Comparison of ENCODE assay signal across 19 cellular contexts in the genomic region with DNA sequence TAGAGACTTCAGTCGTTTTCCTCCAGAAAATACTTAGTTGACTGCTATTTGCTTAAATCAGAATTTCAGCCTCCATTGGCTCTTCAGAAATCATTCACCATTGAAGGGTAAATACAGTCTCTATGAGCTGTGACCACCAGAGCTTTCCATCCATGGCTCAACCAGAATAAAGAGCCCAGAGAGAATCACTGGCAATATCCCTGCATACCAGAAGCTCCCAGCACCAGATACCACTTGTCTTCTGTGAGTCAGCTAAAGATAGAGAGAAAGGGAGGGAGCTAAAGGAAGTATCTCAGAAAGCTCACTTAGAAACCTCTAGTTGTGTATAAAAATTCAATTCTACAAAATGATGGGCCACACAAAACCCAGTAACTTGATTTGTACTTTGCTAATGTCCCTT.
DNase-seq lines count a peak whose midpoint lies in the region; ATAC-seq and TF ChIP-seq lines count a peak whose summit lies in the region.
"Had no signal": no experiment of that assay in that cellular context is flagged by ENCODE, and none has a peak within 500 bp of the region (broad histone marks: within the 10 kb centered on the region; RNA-seq: fewer than 3 reads in every experiment).

No MANE protein-coding gene starts in this region.

- H3K27ac ChIP-seq in lower lobe of right lung, result no peak overlapping the region
- H3K27ac ChIP-seq: skin epidermis had no signal

- intact Hi-C loops in lower lobe of right lung (cut with DNase I), result no loop called here

- H3K27me3 ChIP-seq in lower lobe of right lung (ENCODE audit: low read depth), result no peaks in the 10 kb centered on the region

- TF ChIP-seq CTCF in foreskin fibroblast (IDR thresholded peaks at IDR 0.05; ENCODE audit: low read depth, low read length), result no peak
- no peak for TF ChIP-seq CTCF in lower lobe of right lung (IDR thresholded peaks at IDR 0.05)

- no peaks in the 10 kb centered on the region for H3K4me1 ChIP-seq in lower lobe of right lung

- H3K4me3 ChIP-seq in foreskin fibroblast (ENCODE audit: low read depth in 1 of 2, low read length in 2 of 2) (no peak overlapping the region), lower lobe of right lung (no peak overlapping the region)
- H3K4me3 ChIP-seq: skin epidermis had no signal

- peak; percentile 83 for ATAC-seq in SK-N-SH treated with all-trans-retinoic acid at 6 μM for 48 hours
- ATAC-seq in GM21515 (IDR thresholded peaks at IDR 0.05; ENCODE audit: unreplicated experiment), result no peak
- no peak for ATAC-seq in lower lobe of right lung
- ATAC-seq: HepG2; natural killer cell treated with Interleukin-12 subunit alpha and Interleukin-12 subunit beta and Interleukin-15 and Interleukin-18, amount 100 ng/mL, for 72 hours had no signal

- no peaks in the 10 kb centered on the region for H3K36me3 ChIP-seq in lower lobe of right lung

- DNase-seq in EL, result peak; percentile 27
- DNase-seq in foreskin fibroblast, result peak; percentile 8 to 44
- DNase-seq in renal cortical epithelial cell (ENCODE audit: low read depth), result peak; percentile 6
- no peak for DNase-seq in NCI-H748 (lab: John Stamatoyannopoulos, UW; ENCODE audit: unreplicated experiment)
- no peak for DNase-seq in GM19238 (ENCODE audit: insufficient read length, low spot score)
- no peak for DNase-seq in lower lobe of right lung
- DNase-seq: CD8-positive, alpha-beta memory T cell; dermis blood vessel endothelial cell; foreskin melanocyte; NCI-H1417 treated with DMSO at 0.1 percent for 48 hours; NCI-H524 treated with DMSO at 0.1 percent for 48 hours; stimulated activated CD4-positive, alpha-beta T cell treated with anti-CD3 and anti-CD28 coated beads, Interleukin-2, amount 100 ng/mL, for 48 hours; stimulated activated naive CD4-positive, alpha-beta T cell treated with Interleukin-2 at 50 U/mL for 16 hours; SW 1271 had no signal

- no peaks in the 10 kb centered on the region for H3K9me3 ChIP-seq in lower lobe of right lung

TF ChIP-seq in SK-N-SH treated with all-trans-retinoic acid at 6 μM for 48 hours, 23 proteins besides CTCF, POLR2A, EP300 and RAD21:
- no peak for TF ChIP-seq ESRRG (CRISPR knock-in tag; IDR thresholded peaks at IDR 0.05)
- no peak for TF ChIP-seq ISL1 (CRISPR knock-in tag; IDR thresholded peaks at IDR 0.05)
- TF ChIP-seq SNAI2 (CRISPR knock-in tag; IDR thresholded peaks at IDR 0.05), result peak; percentile 85
- TF ChIP-seq, protein P1, sequence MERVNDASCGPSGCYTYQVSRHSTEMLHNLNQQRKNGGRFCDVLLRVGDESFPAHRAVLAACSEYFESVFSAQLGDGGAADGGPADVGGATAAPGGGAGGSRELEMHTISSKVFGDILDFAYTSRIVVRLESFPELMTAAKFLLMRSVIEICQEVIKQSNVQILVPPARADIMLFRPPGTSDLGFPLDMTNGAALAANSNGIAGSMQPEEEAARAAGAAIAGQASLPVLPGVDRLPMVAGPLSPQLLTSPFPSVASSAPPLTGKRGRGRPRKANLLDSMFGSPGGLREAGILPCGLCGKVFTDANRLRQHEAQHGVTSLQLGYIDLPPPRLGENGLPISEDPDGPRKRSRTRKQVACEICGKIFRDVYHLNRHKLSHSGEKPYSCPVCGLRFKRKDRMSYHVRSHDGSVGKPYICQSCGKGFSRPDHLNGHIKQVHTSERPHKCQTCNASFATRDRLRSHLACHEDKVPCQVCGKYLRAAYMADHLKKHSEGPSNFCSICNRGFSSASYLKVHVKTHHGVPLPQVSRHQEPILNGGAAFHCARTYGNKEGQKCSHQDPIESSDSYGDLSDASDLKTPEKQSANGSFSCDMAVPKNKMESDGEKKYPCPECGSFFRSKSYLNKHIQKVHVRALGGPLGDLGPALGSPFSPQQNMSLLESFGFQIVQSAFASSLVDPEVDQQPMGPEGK (CRISPR knock-in tag; IDR thresholded peaks at IDR 0.05; ENCODE audit: borderline replicate concordance), result no peak
- TF ChIP-seq, protein P2, sequence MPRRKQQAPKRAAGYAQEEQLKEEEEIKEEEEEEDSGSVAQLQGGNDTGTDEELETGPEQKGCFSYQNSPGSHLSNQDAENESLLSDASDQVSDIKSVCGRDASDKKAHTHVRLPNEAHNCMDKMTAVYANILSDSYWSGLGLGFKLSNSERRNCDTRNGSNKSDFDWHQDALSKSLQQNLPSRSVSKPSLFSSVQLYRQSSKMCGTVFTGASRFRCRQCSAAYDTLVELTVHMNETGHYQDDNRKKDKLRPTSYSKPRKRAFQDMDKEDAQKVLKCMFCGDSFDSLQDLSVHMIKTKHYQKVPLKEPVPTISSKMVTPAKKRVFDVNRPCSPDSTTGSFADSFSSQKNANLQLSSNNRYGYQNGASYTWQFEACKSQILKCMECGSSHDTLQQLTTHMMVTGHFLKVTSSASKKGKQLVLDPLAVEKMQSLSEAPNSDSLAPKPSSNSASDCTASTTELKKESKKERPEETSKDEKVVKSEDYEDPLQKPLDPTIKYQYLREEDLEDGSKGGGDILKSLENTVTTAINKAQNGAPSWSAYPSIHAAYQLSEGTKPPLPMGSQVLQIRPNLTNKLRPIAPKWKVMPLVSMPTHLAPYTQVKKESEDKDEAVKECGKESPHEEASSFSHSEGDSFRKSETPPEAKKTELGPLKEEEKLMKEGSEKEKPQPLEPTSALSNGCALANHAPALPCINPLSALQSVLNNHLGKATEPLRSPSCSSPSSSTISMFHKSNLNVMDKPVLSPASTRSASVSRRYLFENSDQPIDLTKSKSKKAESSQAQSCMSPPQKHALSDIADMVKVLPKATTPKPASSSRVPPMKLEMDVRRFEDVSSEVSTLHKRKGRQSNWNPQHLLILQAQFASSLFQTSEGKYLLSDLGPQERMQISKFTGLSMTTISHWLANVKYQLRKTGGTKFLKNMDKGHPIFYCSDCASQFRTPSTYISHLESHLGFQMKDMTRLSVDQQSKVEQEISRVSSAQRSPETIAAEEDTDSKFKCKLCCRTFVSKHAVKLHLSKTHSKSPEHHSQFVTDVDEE (CRISPR knock-in tag; IDR thresholded peaks at IDR 0.05), result 0 out of 2 replicates have a peak, but pooled peaks have one; percentile 13
- TF ChIP-seq, protein P3, sequence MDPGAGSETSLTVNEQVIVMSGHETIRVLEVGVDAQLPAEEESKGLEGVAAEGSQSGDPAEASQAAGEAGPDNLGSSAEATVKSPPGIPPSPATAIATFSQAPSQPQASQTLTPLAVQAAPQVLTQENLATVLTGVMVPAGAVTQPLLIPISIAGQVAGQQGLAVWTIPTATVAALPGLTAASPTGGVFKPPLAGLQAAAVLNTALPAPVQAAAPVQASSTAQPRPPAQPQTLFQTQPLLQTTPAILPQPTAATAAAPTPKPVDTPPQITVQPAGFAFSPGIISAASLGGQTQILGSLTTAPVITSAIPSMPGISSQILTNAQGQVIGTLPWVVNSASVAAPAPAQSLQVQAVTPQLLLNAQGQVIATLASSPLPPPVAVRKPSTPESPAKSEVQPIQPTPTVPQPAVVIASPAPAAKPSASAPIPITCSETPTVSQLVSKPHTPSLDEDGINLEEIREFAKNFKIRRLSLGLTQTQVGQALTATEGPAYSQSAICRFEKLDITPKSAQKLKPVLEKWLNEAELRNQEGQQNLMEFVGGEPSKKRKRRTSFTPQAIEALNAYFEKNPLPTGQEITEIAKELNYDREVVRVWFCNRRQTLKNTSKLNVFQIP (CRISPR knock-in tag; IDR thresholded peaks at IDR 0.05; ENCODE audit: borderline replicate concordance, low read depth), result no peak
- TF ChIP-seq, protein P4, sequence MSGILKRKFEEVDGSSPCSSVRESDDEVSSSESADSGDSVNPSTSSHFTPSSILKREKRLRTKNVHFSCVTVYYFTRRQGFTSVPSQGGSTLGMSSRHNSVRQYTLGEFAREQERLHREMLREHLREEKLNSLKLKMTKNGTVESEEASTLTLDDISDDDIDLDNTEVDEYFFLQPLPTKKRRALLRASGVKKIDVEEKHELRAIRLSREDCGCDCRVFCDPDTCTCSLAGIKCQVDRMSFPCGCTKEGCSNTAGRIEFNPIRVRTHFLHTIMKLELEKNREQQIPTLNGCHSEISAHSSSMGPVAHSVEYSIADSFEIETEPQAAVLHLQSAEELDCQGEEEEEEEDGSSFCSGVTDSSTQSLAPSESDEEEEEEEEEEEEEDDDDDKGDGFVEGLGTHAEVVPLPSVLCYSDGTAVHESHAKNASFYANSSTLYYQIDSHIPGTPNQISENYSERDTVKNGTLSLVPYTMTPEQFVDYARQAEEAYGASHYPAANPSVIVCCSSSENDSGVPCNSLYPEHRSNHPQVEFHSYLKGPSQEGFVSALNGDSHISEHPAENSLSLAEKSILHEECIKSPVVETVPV (CRISPR knock-in tag; IDR thresholded peaks at IDR 0.05), result no peak
- TF ChIP-seq ZNF8 (CRISPR knock-in tag; IDR thresholded peaks at IDR 0.05), result no peak
- no peak for TF ChIP-seq ZNF70 (CRISPR knock-in tag; IDR thresholded peaks at IDR 0.05)
- no peak for TF ChIP-seq ZNF565 (CRISPR knock-in tag; conservative IDR thresholded peaks at IDR 0.05; ENCODE audit: low read depth)
- no peak for TF ChIP-seq TCF4 (CRISPR knock-in tag; IDR thresholded peaks at IDR 0.05; ENCODE audit: borderline replicate concordance)
- no peak for TF ChIP-seq PPARA (CRISPR knock-in tag; IDR thresholded peaks at IDR 0.05; ENCODE audit: borderline replicate concordance)
- no peak for TF ChIP-seq CSDC2 (CRISPR knock-in tag; IDR thresholded peaks at IDR 0.05)
- TF ChIP-seq ZFP3 (CRISPR knock-in tag; IDR thresholded peaks at IDR 0.05), result 0 out of 2 replicates have a peak, but pooled peaks have one; percentile 17
- no peak for TF ChIP-seq ZC3H10 (CRISPR knock-in tag; IDR thresholded peaks at IDR 0.05)

Comparison
In these comparisons a context has a peak if more than half of its experiments do, and no peak if none do; other contexts are left out.
1. DNase-seq: peak in EL (single experiment), foreskin fibroblast (2 of 2) and renal cortical epithelial cell (single experiment); none in NCI-H748 (single experiment), GM19238 (single experiment) and lower lobe of right lung (single experiment).